ENCODE assay signal across 8 cellular contexts in the genomic region with DNA sequence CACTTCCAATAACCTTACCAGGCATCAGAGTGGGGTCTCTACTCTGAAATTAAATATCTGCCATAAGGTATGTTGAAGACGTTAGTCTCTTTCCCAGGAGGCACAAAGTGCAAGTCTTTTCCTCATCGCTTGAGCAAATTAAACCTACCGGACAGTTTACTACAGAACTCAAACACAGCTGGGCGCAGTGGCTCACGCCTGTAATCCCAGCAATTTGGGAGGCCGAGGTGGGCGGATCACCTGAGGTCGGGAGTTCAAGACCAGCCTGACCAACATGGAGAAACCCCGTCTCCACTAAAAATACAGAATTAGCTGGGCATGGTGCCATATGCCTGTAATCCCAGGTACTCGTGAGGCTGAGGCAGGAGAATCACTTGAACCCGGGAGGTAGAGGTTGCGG. TPM values are rescaled to one million over a fixed set of nuclear protein-coding genes. Genes with fewer than 3 reads are reported as not detected.
DNase-seq lines count a peak whose midpoint lies in the region; ATAC-seq and TF ChIP-seq lines count a peak whose summit lies in the region.
"Not testable (repeated sequence)": the region's sequence is repeated elsewhere in the genome, so short reads cannot be mapped to it uniquely, and the experiment has no call there.

No MANE protein-coding gene starts in this region.

- not testable (repeated sequence) for H4K20me1 ChIP-seq in KMS-11 (ENCODE audit: insufficient read depth); neural cell (ENCODE audit: insufficient read depth)

- H3K9me3 Mint-ChIP-seq in CD4-positive, alpha-beta T cell; T-helper 1 cell treated with Interleukin-12 subunit alpha and Interleukin-12 subunit beta and Interleukin-4 antibody, amounts not matched to agents 30 μg/mL and 1 μg/mL, for 36 hours; activated CD8-positive, alpha-beta memory T cell treated with anti-CD3 and anti-CD28 coated beads, Interleukin-2, amount 10 ng/mL, durations not matched to agents 7 days and 5 days (ENCODE audit: low read depth); activated naive CD8-positive, alpha-beta T cell treated with anti-CD3 and anti-CD28 coated beads for 36 hours; glutamatergic neuron (ENCODE audit: unreplicated experiment); stimulated activated naive CD8-positive, alpha-beta T cell treated with anti-CD3 and anti-CD28 coated beads, Interleukin-15, amount 100 ng/mL, for 72 hours: not testable (repeated sequence)

- POLR2A ChIA-PET in CD4-positive, alpha-beta T cell (lab: Charles Lee), result interaction anchor here (3.5 to 5.3 kb wide), 4 partner anchors 12 to 34 kb away, joined by 52 to 149 read pairs (median 100); a partner anchor contains a TSS

- H3K9me3 ChIP-seq in CD4-positive, alpha-beta T cell (ENCODE audit: control insufficient read depth, low read length); neural cell (ENCODE audit: low read length): not testable (repeated sequence)

- not testable (repeated sequence) for H3K27ac ChIP-seq in CD4-positive, alpha-beta T cell (ENCODE audit: low read depth, low read length); KMS-11; neural cell (ENCODE audit: low read length)

- peak overlapping the region; percentile 94 for H3K27ac Mint-ChIP-seq in CD4-positive, alpha-beta T cell
- H3K27ac Mint-ChIP-seq in T-helper 1 cell treated with Interleukin-12 subunit alpha and Interleukin-12 subunit beta and Interleukin-4 antibody, amounts not matched to agents 30 μg/mL and 1 μg/mL, for 36 hours; activated CD8-positive, alpha-beta memory T cell treated with anti-CD3 and anti-CD28 coated beads, Interleukin-2, amount 10 ng/mL, durations not matched to agents 7 days and 5 days; stimulated activated naive CD8-positive, alpha-beta T cell treated with anti-CD3 and anti-CD28 coated beads, Interleukin-15, amount 100 ng/mL, for 72 hours: not testable (repeated sequence)
- H3K27ac Mint-ChIP-seq in activated naive CD8-positive, alpha-beta T cell treated with anti-CD3 and anti-CD28 coated beads for 36 hours, result peak overlapping the region; percentile 18
- peak overlapping the region; percentile 34 for H3K27ac Mint-ChIP-seq in glutamatergic neuron (ENCODE audit: unreplicated experiment)

- not testable (repeated sequence) for H3K9me2 ChIP-seq in neural cell (ENCODE audit: insufficient read depth, low read length)

- CTCF ChIA-PET in CD4-positive, alpha-beta T cell (lab: Charles Lee), result interaction anchor here (1.6 to 3.7 kb wide), 3 partner anchors 12 to 56 kb away, joined by 4 to 21 read pairs (median 7); a partner anchor contains a TSS
- CTCF ChIA-PET in activated CD8-positive, alpha-beta memory T cell treated with anti-CD3 and anti-CD28 coated beads, Interleukin-2, amount 10 ng/mL, durations not matched to agents 7 days and 5 days (lab: Charles Lee), result interaction anchor here (0.8 to 6.4 kb wide), 9 partner anchors 7 to 301 kb away, joined by 4 to 65 read pairs (median 16); a partner anchor contains a TSS

- H3K79me2 ChIP-seq in KMS-11 (ENCODE audit: insufficient read depth, low read depth) (peaks cover 21% of the 10 kb centered on the region), neural cell (replicated peaks; ENCODE audit: insufficient read depth, low read length) (peaks cover 11% of the 10 kb centered on the region)

- peak overlapping the region; percentile 98 for H3K4me3 Mint-ChIP-seq in CD4-positive, alpha-beta T cell
- H3K4me3 Mint-ChIP-seq in T-helper 1 cell treated with Interleukin-12 subunit alpha and Interleukin-12 subunit beta and Interleukin-4 antibody, amounts not matched to agents 30 μg/mL and 1 μg/mL, for 36 hours, result peak overlapping the region; percentile 97
- H3K4me3 Mint-ChIP-seq in activated CD8-positive, alpha-beta memory T cell treated with anti-CD3 and anti-CD28 coated beads, Interleukin-2, amount 10 ng/mL, durations not matched to agents 7 days and 5 days, result peak overlapping the region; percentile 95
- H3K4me3 Mint-ChIP-seq in activated naive CD8-positive, alpha-beta T cell treated with anti-CD3 and anti-CD28 coated beads for 36 hours, result peak overlapping the region; percentile 98
- peak overlapping the region; percentile 96 for H3K4me3 Mint-ChIP-seq in glutamatergic neuron (ENCODE audit: unreplicated experiment)
- H3K4me3 Mint-ChIP-seq in stimulated activated naive CD8-positive, alpha-beta T cell treated with anti-CD3 and anti-CD28 coated beads, Interleukin-15, amount 100 ng/mL, for 72 hours, result peak overlapping the region; percentile 97

- not testable (repeated sequence) for TF ChIP-seq CTCF in CD4-positive, alpha-beta T cell (IDR thresholded peaks at IDR 0.05); KMS-11 (conservative IDR thresholded peaks at IDR 0.05; ENCODE audit: low read depth, low read length); glutamatergic neuron (IDR thresholded peaks at IDR 0.05; ENCODE audit: partially characterized antibody, unreplicated experiment); neural cell (IDR thresholded peaks at IDR 0.05; ENCODE audit: poor library complexity, severe bottlenecking)

- H2AFZ ChIP-seq in KMS-11 (ENCODE audit: low read depth); neural cell (ENCODE audit: low read depth, low read length): not testable (repeated sequence)

- not testable (repeated sequence) for H3K9ac ChIP-seq in KMS-11; neural cell (ENCODE audit: low read length)

- intact Hi-C loops in CD4-positive, alpha-beta T cell (cut with DNase I, micrococcal nuclease), result not testable (repeated sequence)

- peak overlapping the region; percentile 56; the same call in 1 of the 2 replicates for H3K4me2 ChIP-seq in KMS-11
- not testable (repeated sequence) for H3K4me2 ChIP-seq in neural cell (ENCODE audit: low read length)

- peaks cover 37% of the 10 kb centered on the region for H3K4me1 Mint-ChIP-seq in CD4-positive, alpha-beta T cell (ENCODE audit: low read depth)
- H3K4me1 Mint-ChIP-seq in T-helper 1 cell treated with Interleukin-12 subunit alpha and Interleukin-12 subunit beta and Interleukin-4 antibody, amounts not matched to agents 30 μg/mL and 1 μg/mL, for 36 hours (ENCODE audit: low read depth), result peaks cover 25% of the 10 kb centered on the region
- peaks cover 33% of the 10 kb centered on the region for H3K4me1 Mint-ChIP-seq in activated CD8-positive, alpha-beta memory T cell treated with anti-CD3 and anti-CD28 coated beads, Interleukin-2, amount 10 ng/mL, durations not matched to agents 7 days and 5 days
- peaks cover 31% of the 10 kb centered on the region for H3K4me1 Mint-ChIP-seq in activated naive CD8-positive, alpha-beta T cell treated with anti-CD3 and anti-CD28 coated beads for 36 hours
- not testable (repeated sequence) for H3K4me1 Mint-ChIP-seq in glutamatergic neuron (ENCODE audit: low read depth, unreplicated experiment)
- H3K4me1 Mint-ChIP-seq in stimulated activated naive CD8-positive, alpha-beta T cell treated with anti-CD3 and anti-CD28 coated beads, Interleukin-15, amount 100 ng/mL, for 72 hours, result peaks cover 37% of the 10 kb centered on the region

- TF ChIP-seq EP300 in neural cell (conservative IDR thresholded peaks at IDR 0.05; ENCODE audit: poor library complexity, severe bottlenecking), result not testable (repeated sequence)

- not testable (repeated sequence) for H3K4me3 ChIP-seq in KMS-11 (IDR thresholded peaks at IDR 0.05; ENCODE audit: insufficient read depth, low read depth, low read length)
- peak overlapping the region; percentile 100 for H3K4me3 ChIP-seq in neural cell (ENCODE audit: low read length)

- peaks cover 23% of the 10 kb centered on the region for H3K4me1 ChIP-seq in KMS-11 (ENCODE audit: low read depth, poor library complexity, severe bottlenecking)

- not testable (repeated sequence) for TF ChIP-seq RAD21 in neural cell (conservative IDR thresholded peaks at IDR 0.05)

- not testable (repeated sequence) for H3K27me3 ChIP-seq in CD4-positive, alpha-beta T cell (ENCODE audit: control insufficient read depth, insufficient read depth, low read length); KMS-11 (ENCODE audit: insufficient read depth, low read depth); neural cell (ENCODE audit: insufficient read depth, low read depth, low read length)

- DNase-seq in CD4-positive, alpha-beta T cell; activated CD8-positive, alpha-beta memory T cell treated with anti-CD3 and anti-CD28 coated beads, Interleukin-2, amount 10 ng/mL, durations not matched to agents 7 days and 5 days; activated naive CD8-positive, alpha-beta T cell treated with anti-CD3 and anti-CD28 coated beads for 36 hours; glutamatergic neuron; stimulated activated naive CD8-positive, alpha-beta T cell treated with anti-CD3 and anti-CD28 coated beads, Interleukin-15, amount 100 ng/mL, for 72 hours: not testable (repeated sequence)

- H3F3A ChIP-seq in neural cell (ENCODE audit: insufficient read depth, low read length, poor library complexity, severe bottlenecking), result not testable (repeated sequence)

- H3K27me3 Mint-ChIP-seq in CD4-positive, alpha-beta T cell; T-helper 1 cell treated with Interleukin-12 subunit alpha and Interleukin-12 subunit beta and Interleukin-4 antibody, amounts not matched to agents 30 μg/mL and 1 μg/mL, for 36 hours (ENCODE audit: low read depth); activated CD8-positive, alpha-beta memory T cell treated with anti-CD3 and anti-CD28 coated beads, Interleukin-2, amount 10 ng/mL, durations not matched to agents 7 days and 5 days; activated naive CD8-positive, alpha-beta T cell treated with anti-CD3 and anti-CD28 coated beads for 36 hours; glutamatergic neuron (ENCODE audit: unreplicated experiment); stimulated activated naive CD8-positive, alpha-beta T cell treated with anti-CD3 and anti-CD28 coated beads, Interleukin-15, amount 100 ng/mL, for 72 hours: not testable (repeated sequence)

- H3K36me3 ChIP-seq in KMS-11 (ENCODE audit: insufficient read depth); neural cell (ENCODE audit: insufficient read depth, low read length): not testable (repeated sequence)

- H3K36me3 Mint-ChIP-seq in CD4-positive, alpha-beta T cell (ENCODE audit: low read depth), result peaks cover 39% of the 10 kb centered on the region
- peaks cover 26% of the 10 kb centered on the region for H3K36me3 Mint-ChIP-seq in T-helper 1 cell treated with Interleukin-12 subunit alpha and Interleukin-12 subunit beta and Interleukin-4 antibody, amounts not matched to agents 30 μg/mL and 1 μg/mL, for 36 hours (ENCODE audit: low read depth)
- peaks cover 26% of the 10 kb centered on the region for H3K36me3 Mint-ChIP-seq in activated CD8-positive, alpha-beta memory T cell treated with anti-CD3 and anti-CD28 coated beads, Interleukin-2, amount 10 ng/mL, durations not matched to agents 7 days and 5 days
- peaks cover 30% of the 10 kb centered on the region for H3K36me3 Mint-ChIP-seq in activated naive CD8-positive, alpha-beta T cell treated with anti-CD3 and anti-CD28 coated beads for 36 hours
- H3K36me3 Mint-ChIP-seq in glutamatergic neuron (ENCODE audit: unreplicated experiment), result not testable (repeated sequence)

- not testable (repeated sequence) for ATAC-seq in CD4-positive, alpha-beta T cell (ENCODE audit: poor library complexity); activated CD8-positive, alpha-beta memory T cell treated with anti-CD3 and anti-CD28 coated beads, Interleukin-2, amount 10 ng/mL, durations not matched to agents 7 days and 5 days; stimulated activated naive CD8-positive, alpha-beta T cell treated with anti-CD3 and anti-CD28 coated beads, Interleukin-15, amount 100 ng/mL, for 72 hours

RNA-seq across cellular contexts. Expression of a gene that starts 1.6 kb away (rescaled TPM):
- total RNA-seq in CD4-positive, alpha-beta T cell, result 10 to 100 TPM; 80.4 to 80.9 TPM
- total RNA-seq in activated CD8-positive, alpha-beta memory T cell treated with anti-CD3 and anti-CD28 coated beads, Interleukin-2, amount 10 ng/mL, durations not matched to agents 7 days and 5 days, result 100 to 1,000 TPM; 127 to 156 TPM
- total RNA-seq in activated naive CD8-positive, alpha-beta T cell treated with anti-CD3 and anti-CD28 coated beads for 36 hours, result 100 to 1,000 TPM; 204 to 214 TPM
- 48.6 TPM for total RNA-seq in glutamatergic neuron (ENCODE audit: unreplicated experiment)
- 257 and 265 TPM in 2 replicates for polyA plus RNA-seq in neural cell
- polyA minus RNA-seq in neural cell, result 79.6 and 82.4 TPM in 2 replicates

RNA-seq across cellular contexts. Expression of a gene that starts 7.0 kb away (rescaled TPM):
- under 1 TPM; 0.28 to 0.30 TPM for total RNA-seq in CD4-positive, alpha-beta T cell
- 1 to 10 TPM; 4.2 to 6.3 TPM for total RNA-seq in activated CD8-positive, alpha-beta memory T cell treated with anti-CD3 and anti-CD28 coated beads, Interleukin-2, amount 10 ng/mL, durations not matched to agents 7 days and 5 days
- 10 to 100 TPM; 48.7 to 53.5 TPM for total RNA-seq in activated naive CD8-positive, alpha-beta T cell treated with anti-CD3 and anti-CD28 coated beads for 36 hours
- total RNA-seq in glutamatergic neuron (ENCODE audit: unreplicated experiment), result 29.9 TPM
- polyA plus RNA-seq in neural cell, result 0.53 TPM in 1 of 2 replicates, not detected in the other
- polyA minus RNA-seq in neural cell, result 0.97 and 1.3 TPM in 2 replicates

RNA-seq across cellular contexts. Expression of a gene that starts 11.4 kb away (rescaled TPM):
- total RNA-seq in CD4-positive, alpha-beta T cell, result 1 to 10 TPM; 2.9 to 3.9 TPM
- total RNA-seq in activated CD8-positive, alpha-beta memory T cell treated with anti-CD3 and anti-CD28 coated beads, Interleukin-2, amount 10 ng/mL, durations not matched to agents 7 days and 5 days, result 1 to 10 TPM; 6.3 to 8.5 TPM
- total RNA-seq in activated naive CD8-positive, alpha-beta T cell treated with anti-CD3 and anti-CD28 coated beads for 36 hours, result 1 to 10 TPM; 6.8 to 7.3 TPM
- 14.3 TPM for total RNA-seq in glutamatergic neuron (ENCODE audit: unreplicated experiment)
- 12.4 and 18.0 TPM in 2 replicates for polyA plus RNA-seq in neural cell
- polyA minus RNA-seq in neural cell, result 10.0 and 10.2 TPM in 2 replicates

RNA-seq across cellular contexts. Expression of a gene that starts 11.5 kb away (rescaled TPM):
- 1,000 to 10,000 TPM; 7,636 to 8,442 TPM for total RNA-seq in CD4-positive, alpha-beta T cell
- 1,000 to 10,000 TPM; 1,223 to 1,678 TPM for total RNA-seq in activated CD8-positive, alpha-beta memory T cell treated with anti-CD3 and anti-CD28 coated beads, Interleukin-2, amount 10 ng/mL, durations not matched to agents 7 days and 5 days
- 1,000 to 10,000 TPM; 1,340 to 1,924 TPM for total RNA-seq in activated naive CD8-positive, alpha-beta T cell treated with anti-CD3 and anti-CD28 coated beads for 36 hours
- 881 TPM for total RNA-seq in glutamatergic neuron (ENCODE audit: unreplicated experiment)
- 2,047 and 2,235 TPM in 2 replicates for polyA plus RNA-seq in neural cell
- 429 and 566 TPM in 2 replicates for polyA minus RNA-seq in neural cell

RNA-seq across cellular contexts. Expression of a gene that starts 15.8 kb away (rescaled TPM):
- 1 to 10 TPM; 6.4 to 6.9 TPM for total RNA-seq in CD4-positive, alpha-beta T cell
- 10 to 100 TPM; 38.1 to 48.0 TPM for total RNA-seq in activated CD8-positive, alpha-beta memory T cell treated with anti-CD3 and anti-CD28 coated beads, Interleukin-2, amount 10 ng/mL, durations not matched to agents 7 days and 5 days
- 10 to 100 TPM; 60.6 to 63.1 TPM for total RNA-seq in activated naive CD8-positive, alpha-beta T cell treated with anti-CD3 and anti-CD28 coated beads for 36 hours
- 28.1 TPM for total RNA-seq in glutamatergic neuron (ENCODE audit: unreplicated experiment)
- 35.2 and 39.9 TPM in 2 replicates for polyA plus RNA-seq in neural cell
- 26.3 and 27.0 TPM in 2 replicates for polyA minus RNA-seq in neural cell
